Comparison of ENCODE assay signal across 22 cellular contexts in genomic region chr17:39816272-39816671, GRCh38. TPM values are rescaled to one million over a fixed set of nuclear protein-coding genes. Genes with fewer than 3 reads are reported as not detected.
DNase-seq lines count a peak whose midpoint lies in the region; ATAC-seq and TF ChIP-seq lines count a peak whose summit lies in the region.
"Had no signal": no experiment of that assay in that cellular context is flagged by ENCODE, and none has a peak within 500 bp of the region (broad histone marks: within the 10 kb centered on the region; RNA-seq: fewer than 3 reads in every experiment).

No MANE protein-coding gene starts in this region.

- no peaks in the 10 kb centered on the region for H3K9me2 ChIP-seq in Karpas-422 (replicated peaks; ENCODE audit: insufficient read depth, low read length)
- no peaks in the 10 kb centered on the region for H3K9me2 ChIP-seq in GM23338 (ENCODE audit: insufficient read depth)

- H3K4me2 ChIP-seq in Karpas-422 (ENCODE audit: low read depth, low read length, poor library complexity, severe bottlenecking) (no peak overlapping the region), GM23338 (no peak overlapping the region)
- H3K4me2 ChIP-seq: A549, BLaER1 had no signal

- TF ChIP-seq CTCF in activated B cell treated with CpG ODN at 0.5 μM for 24 hours (IDR thresholded peaks at IDR 0.05) (no peak), GM23338 (conservative IDR thresholded peaks at IDR 0.05; ENCODE audit: low read depth in 2 of 2) (no peak)

- H3K9ac ChIP-seq in Karpas-422 (ENCODE audit: low read length), result no peak overlapping the region
- H3K9ac ChIP-seq: BLaER1, GM23248 had no signal

- H3K79me2 ChIP-seq in Karpas-422 (ENCODE audit: low read length), result peaks cover 64% of the 10 kb centered on the region
- H3K79me2 ChIP-seq in GM23338 (replicated peaks; ENCODE audit: insufficient read depth), result no peaks in the 10 kb centered on the region

- DNase-seq in activated naive CD8-positive, alpha-beta T cell treated with anti-CD3 and anti-CD28 coated beads for 36 hours, result no peak
- DNase-seq in Karpas-422 (no peak), activated B cell treated with CpG ODN at 0.5 μM for 24 hours (no peak), GM23338 (ENCODE audit: low spot score) (no peak)
- DNase-seq in stimulated activated CD4-positive, alpha-beta T cell treated with anti-CD3 and anti-CD28 coated beads, Interleukin-1b, Interleukin-23, amount 100 ng/mL, for 48 hours, result no peak
- DNase-seq: AML-193; CD8-positive, alpha-beta memory T cell; COR-L47; DMS 273 treated with DMSO at 0.1 percent for 48 hours; DMS53; DND-41; EL; GM23248; HFFc6 had no signal

- no peak overlapping the region for H3K4me3 Mint-ChIP-seq in activated naive CD8-positive, alpha-beta T cell
- no peak overlapping the region for H3K4me3 Mint-ChIP-seq in activated naive CD8-positive, alpha-beta T cell treated with anti-CD3 and anti-CD28 coated beads for 36 hours
- no peak overlapping the region for H3K4me3 Mint-ChIP-seq in activated B cell treated with CpG ODN at 0.5 μM for 24 hours
- H3K4me3 Mint-ChIP-seq in GM23338, result no peak overlapping the region
- H3K4me3 Mint-ChIP-seq: CD14-positive monocyte; CD8-positive, alpha-beta memory T cell; HFFc6 had no signal

- 0 out of 2 replicates have a peak overlapping the region, but pooled peaks have one; percentile 24 for H3K27ac ChIP-seq in Karpas-422 (ENCODE audit: low read length)
- H3K27ac ChIP-seq in GM23338 (ENCODE audit: low read depth), result no peak overlapping the region
- H3K27ac ChIP-seq: 22Rv1, A549, BLaER1, GM23248 had no signal

- peaks cover 83% of the 10 kb centered on the region for H3K4me1 Mint-ChIP-seq in activated naive CD8-positive, alpha-beta T cell (ENCODE audit: low read depth)
- H3K4me1 Mint-ChIP-seq in activated naive CD8-positive, alpha-beta T cell treated with anti-CD3 and anti-CD28 coated beads for 36 hours, result peaks cover 73% of the 10 kb centered on the region
- peaks cover 87% of the 10 kb centered on the region for H3K4me1 Mint-ChIP-seq in activated B cell treated with CpG ODN at 0.5 μM for 24 hours
- peaks cover 10% of the 10 kb centered on the region for H3K4me1 Mint-ChIP-seq in GM23338
- H3K4me1 Mint-ChIP-seq: CD14-positive monocyte had no signal

- no peaks in the 10 kb centered on the region for H3F3A ChIP-seq in GM23338 (replicated peaks; ENCODE audit: low read depth)

- no peak overlapping the region for H3K4me3 ChIP-seq in Karpas-422 (ENCODE audit: low read length)
- no peak overlapping the region for H3K4me3 ChIP-seq in GM23338
- H3K4me3 ChIP-seq: A549, BLaER1, GM23248 had no signal

- H2AFZ ChIP-seq in Karpas-422 (ENCODE audit: low read length), result no peak overlapping the region
- H2AFZ ChIP-seq in GM23338, result no peak overlapping the region
- H2AFZ ChIP-seq: GM23248 had no signal

- intact Hi-C loops in activated B cell treated with CpG ODN at 0.5 μM for 24 hours (cut with micrococcal nuclease), result no loop called here

- peaks cover 22% of the 10 kb centered on the region for H3K36me3 Mint-ChIP-seq in activated naive CD8-positive, alpha-beta T cell
- peaks cover 68% of the 10 kb centered on the region for H3K36me3 Mint-ChIP-seq in activated naive CD8-positive, alpha-beta T cell treated with anti-CD3 and anti-CD28 coated beads for 36 hours
- H3K36me3 Mint-ChIP-seq in activated B cell treated with CpG ODN at 0.5 μM for 24 hours (ENCODE audit: low read depth) (peaks cover 84% of the 10 kb centered on the region), GM23338 (ENCODE audit: low read depth) (no peaks in the 10 kb centered on the region)
- H3K36me3 Mint-ChIP-seq: CD14-positive monocyte had no signal

- H4K20me1 ChIP-seq in Karpas-422 (ENCODE audit: insufficient read depth, low read depth, low read length) (no peaks in the 10 kb centered on the region), GM23338 (replicated peaks; ENCODE audit: insufficient read depth) (no peaks in the 10 kb centered on the region)
- H4K20me1 ChIP-seq: BLaER1 had no signal

- no peaks in the 10 kb centered on the region for H3K27me3 Mint-ChIP-seq in activated naive CD8-positive, alpha-beta T cell
- no peaks in the 10 kb centered on the region for H3K27me3 Mint-ChIP-seq in activated naive CD8-positive, alpha-beta T cell treated with anti-CD3 and anti-CD28 coated beads for 36 hours
- H3K27me3 Mint-ChIP-seq in activated B cell treated with CpG ODN at 0.5 μM for 24 hours (no peaks in the 10 kb centered on the region), GM23338 (ENCODE audit: insufficient read depth, low read depth, poor library complexity) (no peaks in the 10 kb centered on the region)
- H3K27me3 Mint-ChIP-seq: CD8-positive, alpha-beta memory T cell had no signal

- peak overlapping the region; percentile 46 for H3K27ac Mint-ChIP-seq in activated naive CD8-positive, alpha-beta T cell
- no peak overlapping the region for H3K27ac Mint-ChIP-seq in activated naive CD8-positive, alpha-beta T cell treated with anti-CD3 and anti-CD28 coated beads for 36 hours
- H3K27ac Mint-ChIP-seq in activated B cell treated with CpG ODN at 0.5 μM for 24 hours, result peak overlapping the region; percentile 41
- no peak overlapping the region for H3K27ac Mint-ChIP-seq in GM23338
- H3K27ac Mint-ChIP-seq: CD14-positive monocyte, HFFc6 had no signal

- peaks cover 15% of the 10 kb centered on the region for H3K4me1 ChIP-seq in Karpas-422 (ENCODE audit: low read length)
- H3K4me1 ChIP-seq in GM23338 (ENCODE audit: insufficient read depth), result no peaks in the 10 kb centered on the region
- H3K4me1 ChIP-seq: A549 had no signal

- H3K36me3 ChIP-seq in Karpas-422 (ENCODE audit: insufficient read depth, low read length) (peaks cover 67% of the 10 kb centered on the region), GM23338 (ENCODE audit: insufficient read depth) (no peaks in the 10 kb centered on the region)
- H3K36me3 ChIP-seq: BLaER1 had no signal

- H3K9me3 Mint-ChIP-seq in activated naive CD8-positive, alpha-beta T cell (ENCODE audit: low read depth), result no peaks in the 10 kb centered on the region
- peaks cover 1% of the 10 kb centered on the region for H3K9me3 Mint-ChIP-seq in activated naive CD8-positive, alpha-beta T cell treated with anti-CD3 and anti-CD28 coated beads for 36 hours
- H3K9me3 Mint-ChIP-seq in activated B cell treated with CpG ODN at 0.5 μM for 24 hours (no peaks in the 10 kb centered on the region), GM23338 (no peaks in the 10 kb centered on the region)
- H3K9me3 Mint-ChIP-seq: HFFc6 had no signal

- H3K27me3 ChIP-seq in Karpas-422 (ENCODE audit: low read length), result no peaks in the 10 kb centered on the region
- no peaks in the 10 kb centered on the region for H3K27me3 ChIP-seq in GM23338 (ENCODE audit: insufficient read depth)
- H3K27me3 ChIP-seq: BLaER1 had no signal

- H3K9me3 ChIP-seq in Karpas-422 (ENCODE audit: low read length), result no peaks in the 10 kb centered on the region
- H3K9me3 ChIP-seq: A549 had no signal

- POLR2A ChIA-PET in activated B cell treated with CpG ODN at 0.5 μM for 24 hours (lab: Charles Lee), result interaction anchor here (0.6 to 1.5 kb wide), 3 partner anchors 14 to 61 kb away, joined by 3 to 9 read pairs (median 3); no protein-coding TSS in a partner anchor

- CTCF ChIA-PET in activated B cell treated with CpG ODN at 0.5 μM for 24 hours (lab: Charles Lee), result interaction anchor here (1.2 kb wide), 1 partner anchor 46 kb away, joined by 3 read pairs; no protein-coding TSS in a partner anchor

- no peak for ATAC-seq in activated B cell treated with CpG ODN at 0.5 μM for 24 hours (ENCODE audit: low read depth)
- no peak for ATAC-seq in HG03565 (IDR thresholded peaks at IDR 0.05; ENCODE audit: unreplicated experiment)
- no peak for ATAC-seq in GM23338
- ATAC-seq: A549, HCT116 had no signal

TF ChIP-seq in GM23338, 12 proteins besides CTCF, POLR2A, EP300 and RAD21:
- no peak for TF ChIP-seq CREB1 (CRISPR knock-in tag; IDR thresholded peaks at IDR 0.05; ENCODE audit: low read depth)
TF ChIP-seq in GM23338: peak in this region for 0.

RNA-seq across cellular contexts. Expression of gene IKZF3, which starts 47.8 kb away (rescaled TPM):
- 10 to 100 TPM; 43.9 to 44.6 TPM for total RNA-seq in activated naive CD8-positive, alpha-beta T cell treated with anti-CD3 and anti-CD28 coated beads for 36 hours
- 83.0 and 137 TPM in 2 replicates for total RNA-seq in Karpas-422 (2014; rRNA removed; shearing (Covaris generic); ENCODE audit: low replicate concordance)
- 208 and 220 TPM in 2 replicates for total RNA-seq in activated B cell treated with CpG ODN at 0.5 μM for 24 hours
- 0.76 and 1.4 TPM in 2 replicates for total RNA-seq in GM23338 (2014; rRNA removed; shearing (Covaris generic))
- 0.05 and 0.11 TPM in 2 replicates for polyA plus RNA-seq in GM23338 (2016; fragmentation: Nextera tagmentation; extraction: Ambion mirVana)
- total RNA-seq: G401, GM23248, HFFc6 had no signal
- polyA plus RNA-seq: A549 had no signal

RNA-seq across cellular contexts. Expression of gene ZPBP2, which starts 51.7 kb away (rescaled TPM):
- total RNA-seq in activated naive CD8-positive, alpha-beta T cell treated with anti-CD3 and anti-CD28 coated beads for 36 hours, result not detected
- total RNA-seq in Karpas-422 (2014; rRNA removed; shearing (Covaris generic); ENCODE audit: low replicate concordance), result 3.9 and 10.4 TPM in 2 replicates
- 1.2 and 1.6 TPM in 2 replicates for total RNA-seq in activated B cell treated with CpG ODN at 0.5 μM for 24 hours
- total RNA-seq in GM23338 (2014; rRNA removed; shearing (Covaris generic)), result not detected in 2 replicates
- 0.28 TPM in 1 of 2 replicates, not detected in the other for polyA plus RNA-seq in GM23338 (2016; fragmentation: Nextera tagmentation; extraction: Ambion mirVana)
- total RNA-seq: G401, GM23248, HFFc6 had no signal
- polyA plus RNA-seq: A549, CD14-positive monocyte, GM23248 had no signal

Comparison
In these comparisons a context has a peak if more than half of its experiments do, and no peak if none do; other contexts are left out.
1. H3K27ac Mint-ChIP-seq: peak in activated naive CD8-positive, alpha-beta T cell (single experiment) and activated B cell treated with CpG ODN at 0.5 μM for 24 hours (single experiment); none in activated naive CD8-positive, alpha-beta T cell treated with anti-CD3 and anti-CD28 coated beads for 36 hours (single experiment) and GM23338 (single experiment).
2. RNA of gene IKZF3, which starts 47.8 kb away (total RNA-seq): 208 to 220 TPM in activated B cell treated with CpG ODN at 0.5 μM for 24 hours, 83.0 to 137 TPM in Karpas-422 and 43.9 to 44.6 TPM in activated naive CD8-positive, alpha-beta T cell treated with anti-CD3 and anti-CD28 coated beads for 36 hours; 0.76 to 1.4 TPM in GM23338; every median in the first group is over 10 times any median in the second.